ENCODE assay signal across 18 cellular contexts in the genomic region with DNA sequence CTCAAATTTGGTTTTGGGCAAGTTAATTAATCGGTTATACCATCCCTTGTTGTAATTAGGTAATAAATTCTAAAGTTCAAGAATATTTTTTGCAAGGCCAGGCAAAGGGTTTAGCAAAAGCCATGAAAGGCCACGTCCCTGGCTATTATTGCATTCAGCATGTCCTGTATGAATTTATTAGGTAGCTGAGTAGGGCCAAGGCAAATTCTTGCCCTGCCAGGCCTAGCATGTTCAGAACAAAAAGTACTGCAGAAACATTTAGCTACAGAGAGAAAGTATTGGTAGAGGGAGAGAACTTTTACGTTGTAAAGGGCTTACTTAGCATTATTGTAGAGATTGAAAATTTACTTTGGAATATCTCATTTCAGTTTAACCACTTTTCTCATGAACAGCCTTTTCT.
DNase-seq lines count a peak whose midpoint lies in the region; ATAC-seq, FAIRE-seq and TF ChIP-seq lines count a peak whose summit lies in the region.
"Had no signal": no experiment of that assay in that cellular context is flagged by ENCODE, and none has a peak within 500 bp of the region (broad histone marks: within the 10 kb centered on the region; RNA-seq: fewer than 3 reads in every experiment).

No MANE protein-coding gene starts in this region.

- H3K27me3 ChIP-seq in heart right ventricle (no peaks in the 10 kb centered on the region), keratinocyte (ENCODE audit: control insufficient read depth, extremely low read depth, insufficient read depth, low read length) (no peaks in the 10 kb centered on the region), skeletal muscle tissue (ENCODE audit: control insufficient read depth in 3 of 3, insufficient read depth in 3 of 3, low read length in 3 of 3) (no peaks in the 10 kb centered on the region)
- H3K27me3 ChIP-seq: MG63, Peyer's patch had no signal

- WGBS in heart right ventricle, 2 donors = 51 to 60% methylated on average over 3 of the region's 3 CpGs

- H3K4me2 ChIP-seq in keratinocyte (ENCODE audit: control insufficient read depth, extremely low read depth, insufficient read depth, low read depth, low read length) = no peak overlapping the region
- H3K4me2 ChIP-seq: KMS-11 had no signal

- H3K27ac ChIP-seq in heart right ventricle (peak overlapping the region in 7 of 10 donors; percentile 1 to 50 (median 11)), keratinocyte (ENCODE audit: control insufficient read depth, insufficient read depth, low read length) (no peak overlapping the region), skeletal muscle tissue (ENCODE audit: low read depth, low read length) (peak overlapping the region; percentile 39)
- H3K27ac ChIP-seq: KMS-11 had no signal

- peak in 2 of 8 donors; percentile 41 to 93 for ATAC-seq in heart right ventricle
- no peak for ATAC-seq in left cardiac atrium

- dilution Hi-C loops in keratinocyte (cut with MboI; ENCODE audit: extremely low pct_ligation_motif_present, low sequenced_read_pairs) = no loop called here

- no peak overlapping the region for H2AFZ ChIP-seq in keratinocyte (ENCODE audit: control insufficient read depth, low read length)

- H3K9me3 ChIP-seq in heart right ventricle (no peaks in the 10 kb centered on the region), keratinocyte (ENCODE audit: control insufficient read depth, low read depth, low read length) (no peaks in the 10 kb centered on the region), skeletal muscle tissue (ENCODE audit: control insufficient read depth in 3 of 3, low read length in 3 of 3) (no peaks in the 10 kb centered on the region)
- H3K9me3 ChIP-seq: Caco-2, MG63, Peyer's patch had no signal

- H3K4me1 ChIP-seq in heart right ventricle = peaks cover 0 to 21% (median 7%) of the 10 kb centered on the region in 9 donors
- H3K4me1 ChIP-seq in keratinocyte (ENCODE audit: control insufficient read depth, extremely low read depth, insufficient read depth, low read length) = peaks cover 6% of the 10 kb centered on the region
- H3K4me1 ChIP-seq in skeletal muscle tissue (ENCODE audit: control insufficient read depth in 3 of 3, insufficient read depth in 3 of 3, low read length in 3 of 3) = peaks cover 3 to 7% (median 5%) of the 10 kb centered on the region in 3 donors
- H3K4me1 ChIP-seq: Caco-2, Peyer's patch had no signal

- DNase-seq in heart right ventricle (no peak), left cardiac atrium (no peak), keratinocyte (ENCODE audit: low read depth, low spot score) (no peak), kidney glomerular epithelial cell (lab: John Stamatoyannopoulos, UW) (no peak), RCC 7860 (ENCODE audit: low spot score) (no peak), Ammon's horn (ENCODE audit: low spot score) (no peak), HT-29 (ENCODE audit: low spot score) (no peak)
- DNase-seq: Caco-2, HFFc6, MG63, NCI-H1105, NCI-H1694 treated with DMSO at 0.1 percent for 48 hours, NCI-H345, NCI-H526 treated with DMSO at 0.1 percent for 48 hours, Peyer's patch had no signal

- H3K36me3 ChIP-seq in heart right ventricle (no peaks in the 10 kb centered on the region), keratinocyte (ENCODE audit: control insufficient read depth in 2 of 2, extremely low read depth in 1 of 2, insufficient read depth in 2 of 2, low read length in 2 of 2) (peaks cover 6 to 9% of the 10 kb centered on the region in 2 experiments), skeletal muscle tissue (ENCODE audit: control insufficient read depth in 3 of 3, insufficient read depth in 3 of 3, low read length in 3 of 3) (no peaks in the 10 kb centered on the region)
- H3K36me3 ChIP-seq: MG63 had no signal

- H3K9ac ChIP-seq in keratinocyte (ENCODE audit: control insufficient read depth, extremely low read depth, insufficient read depth, low read length) (no peak overlapping the region), skeletal muscle tissue (ENCODE audit: low read depth in 1 of 3, low read length in 3 of 3) (no peak overlapping the region)
- H3K9ac ChIP-seq: KMS-11 had no signal

- TF ChIP-seq CTCF in heart right ventricle (IDR thresholded peaks at IDR 0.05) (no peak), keratinocyte (optimal IDR thresholded peaks at IDR 0.05 in 1 of 3, IDR thresholded peaks at IDR 0.05 in 1 of 3, conservative IDR thresholded peaks at IDR 0.05 in 1 of 3; ENCODE audit: extremely low read depth in 1 of 3, insufficient read depth in 2 of 3, low read length in 3 of 3) (no peak)

- intact Hi-C loops in heart right ventricle (cut with DNase I) (loop anchor here in 1 of 10 donors (10.0 kb wide), 1 partner anchor 112 kb away; a partner anchor contains a TSS), left cardiac atrium (cut with DNase I) (no loop called here)

- no peak overlapping the region for H3K4me3 ChIP-seq in heart right ventricle
- no peak overlapping the region for H3K4me3 ChIP-seq in keratinocyte (ENCODE audit: control insufficient read depth in 2 of 3, extremely low read depth in 1 of 3, insufficient read depth in 2 of 3, low read depth in 1 of 3, low read length in 3 of 3)
- no peak overlapping the region for H3K4me3 ChIP-seq in skeletal muscle tissue (ENCODE audit: low read length in 3 of 3)
- H3K4me3 ChIP-seq: MG63, Peyer's patch had no signal

- H3K79me2 ChIP-seq in keratinocyte (ENCODE audit: control insufficient read depth, insufficient read depth, low read length) = no peaks in the 10 kb centered on the region

- no peaks in the 10 kb centered on the region for H4K20me1 ChIP-seq in keratinocyte (ENCODE audit: control insufficient read depth, extremely low read depth, insufficient read depth, low read length)

- peak; percentile 39 for FAIRE-seq in keratinocyte (lab: Jason Lieb, UNC)
- FAIRE-seq in RCC 7860 (lab: Jason Lieb, UNC) = no peak
- FAIRE-seq: A204.1 had no signal

- no peaks in the 10 kb centered on the region for H3K9me1 ChIP-seq in keratinocyte (ENCODE audit: control insufficient read depth, extremely low read depth, insufficient read depth, low read length)
